ENCODE assay signal across 4 cellular contexts in genomic region chr17:70763018-70763417, GRCh38.
A peak's percentile ranks its signal among the peaks of the same experiment; 100 is the strongest.
TF ChIP-seq lines count a peak whose summit lies in the region.

No MANE protein-coding gene starts in this region.

TF ChIP-seq in HepG2, 621 proteins besides CTCF, POLR2A, EP300 and RAD21 (continues in another document):
- no peak for TF ChIP-seq ZMYM2 (CRISPR knock-in tag; IDR thresholded peaks at IDR 0.05)
- no peak for TF ChIP-seq SKI (IDR thresholded peaks at IDR 0.05; ENCODE audit: partially characterized antibody)

TF ChIP-seq in A549, 52 proteins besides CTCF, POLR2A, EP300 and RAD21:
- no peak for TF ChIP-seq ATOH8 (CRISPR knock-in tag; IDR thresholded peaks at IDR 0.05; ENCODE audit: low read depth)
- TF ChIP-seq, protein P1, sequence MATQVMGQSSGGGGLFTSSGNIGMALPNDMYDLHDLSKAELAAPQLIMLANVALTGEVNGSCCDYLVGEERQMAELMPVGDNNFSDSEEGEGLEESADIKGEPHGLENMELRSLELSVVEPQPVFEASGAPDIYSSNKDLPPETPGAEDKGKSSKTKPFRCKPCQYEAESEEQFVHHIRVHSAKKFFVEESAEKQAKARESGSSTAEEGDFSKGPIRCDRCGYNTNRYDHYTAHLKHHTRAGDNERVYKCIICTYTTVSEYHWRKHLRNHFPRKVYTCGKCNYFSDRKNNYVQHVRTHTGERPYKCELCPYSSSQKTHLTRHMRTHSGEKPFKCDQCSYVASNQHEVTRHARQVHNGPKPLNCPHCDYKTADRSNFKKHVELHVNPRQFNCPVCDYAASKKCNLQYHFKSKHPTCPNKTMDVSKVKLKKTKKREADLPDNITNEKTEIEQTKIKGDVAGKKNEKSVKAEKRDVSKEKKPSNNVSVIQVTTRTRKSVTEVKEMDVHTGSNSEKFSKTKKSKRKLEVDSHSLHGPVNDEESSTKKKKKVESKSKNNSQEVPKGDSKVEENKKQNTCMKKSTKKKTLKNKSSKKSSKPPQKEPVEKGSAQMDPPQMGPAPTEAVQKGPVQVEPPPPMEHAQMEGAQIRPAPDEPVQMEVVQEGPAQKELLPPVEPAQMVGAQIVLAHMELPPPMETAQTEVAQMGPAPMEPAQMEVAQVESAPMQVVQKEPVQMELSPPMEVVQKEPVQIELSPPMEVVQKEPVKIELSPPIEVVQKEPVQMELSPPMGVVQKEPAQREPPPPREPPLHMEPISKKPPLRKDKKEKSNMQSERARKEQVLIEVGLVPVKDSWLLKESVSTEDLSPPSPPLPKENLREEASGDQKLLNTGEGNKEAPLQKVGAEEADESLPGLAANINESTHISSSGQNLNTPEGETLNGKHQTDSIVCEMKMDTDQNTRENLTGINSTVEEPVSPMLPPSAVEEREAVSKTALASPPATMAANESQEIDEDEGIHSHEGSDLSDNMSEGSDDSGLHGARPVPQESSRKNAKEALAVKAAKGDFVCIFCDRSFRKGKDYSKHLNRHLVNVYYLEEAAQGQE (IDR thresholded peaks at IDR 0.05), result no peak
- TF ChIP-seq SMC3 (IDR thresholded peaks at IDR 0.05), result no peak
- TF ChIP-seq RNF2 (IDR thresholded peaks at IDR 0.05; ENCODE audit: borderline replicate concordance, low read depth), result no peak
- TF ChIP-seq NFE2L2 (conservative IDR thresholded peaks at IDR 0.05; ENCODE audit: low read length), result no peak
- no peak for TF ChIP-seq HOXB13 (CRISPR knock-in tag; IDR thresholded peaks at IDR 0.05; ENCODE audit: low read depth)
- TF ChIP-seq CBX8 (IDR thresholded peaks at IDR 0.05), result no peak
- TF ChIP-seq CHD2 (IDR thresholded peaks at IDR 0.05; ENCODE audit: low read length, partially characterized antibody), result no peak
- TF ChIP-seq HES2 (IDR thresholded peaks at IDR 0.05), result no peak
- no peak for TF ChIP-seq ZNF302 (CRISPR knock-in tag; IDR thresholded peaks at IDR 0.05)
- TF ChIP-seq HOXB5 (CRISPR knock-in tag; IDR thresholded peaks at IDR 0.05), result no peak
TF ChIP-seq in A549: peak in this region for 0.

TF ChIP-seq in HEK293T, 16 proteins besides CTCF, POLR2A, EP300 and RAD21:
- TF ChIP-seq FOXK2 (IDR thresholded peaks at IDR 0.05), result no peak
- TF ChIP-seq ELF4 (IDR thresholded peaks at IDR 0.05), result peak; percentile 42; the same call in 1 of the 2 replicates

TF ChIP-seq in GM12878, 131 proteins besides CTCF, POLR2A, EP300 and RAD21:
- no peak for TF ChIP-seq SPI1 (IDR thresholded peaks at IDR 0.05; ENCODE audit: borderline replicate concordance, insufficient read depth, low read depth, low read length)
- TF ChIP-seq, protein P2, sequence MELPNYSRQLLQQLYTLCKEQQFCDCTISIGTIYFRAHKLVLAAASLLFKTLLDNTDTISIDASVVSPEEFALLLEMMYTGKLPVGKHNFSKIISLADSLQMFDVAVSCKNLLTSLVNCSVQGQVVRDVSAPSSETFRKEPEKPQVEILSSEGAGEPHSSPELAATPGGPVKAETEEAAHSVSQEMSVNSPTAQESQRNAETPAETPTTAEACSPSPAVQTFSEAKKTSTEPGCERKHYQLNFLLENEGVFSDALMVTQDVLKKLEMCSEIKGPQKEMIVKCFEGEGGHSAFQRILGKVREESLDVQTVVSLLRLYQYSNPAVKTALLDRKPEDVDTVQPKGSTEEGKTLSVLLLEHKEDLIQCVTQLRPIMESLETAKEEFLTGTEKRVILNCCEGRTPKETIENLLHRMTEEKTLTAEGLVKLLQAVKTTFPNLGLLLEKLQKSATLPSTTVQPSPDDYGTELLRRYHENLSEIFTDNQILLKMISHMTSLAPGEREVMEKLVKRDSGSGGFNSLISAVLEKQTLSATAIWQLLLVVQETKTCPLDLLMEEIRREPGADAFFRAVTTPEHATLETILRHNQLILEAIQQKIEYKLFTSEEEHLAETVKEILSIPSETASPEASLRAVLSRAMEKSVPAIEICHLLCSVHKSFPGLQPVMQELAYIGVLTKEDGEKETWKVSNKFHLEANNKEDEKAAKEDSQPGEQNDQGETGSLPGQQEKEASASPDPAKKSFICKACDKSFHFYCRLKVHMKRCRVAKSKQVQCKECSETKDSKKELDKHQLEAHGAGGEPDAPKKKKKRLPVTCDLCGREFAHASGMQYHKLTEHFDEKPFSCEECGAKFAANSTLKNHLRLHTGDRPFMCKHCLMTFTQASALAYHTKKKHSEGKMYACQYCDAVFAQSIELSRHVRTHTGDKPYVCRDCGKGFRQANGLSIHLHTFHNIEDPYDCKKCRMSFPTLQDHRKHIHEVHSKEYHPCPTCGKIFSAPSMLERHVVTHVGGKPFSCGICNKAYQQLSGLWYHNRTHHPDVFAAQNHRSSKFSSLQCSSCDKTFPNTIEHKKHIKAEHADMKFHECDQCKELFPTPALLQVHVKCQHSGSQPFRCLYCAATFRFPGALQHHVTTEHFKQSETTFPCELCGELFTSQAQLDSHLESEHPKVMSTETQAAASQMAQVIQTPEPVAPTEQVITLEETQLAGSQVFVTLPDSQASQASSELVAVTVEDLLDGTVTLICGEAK (IDR thresholded peaks at IDR 0.05; ENCODE audit: borderline replicate concordance), result peak; percentile 51; the same call in 1 of the 2 replicates
